In the genomic region with DNA sequence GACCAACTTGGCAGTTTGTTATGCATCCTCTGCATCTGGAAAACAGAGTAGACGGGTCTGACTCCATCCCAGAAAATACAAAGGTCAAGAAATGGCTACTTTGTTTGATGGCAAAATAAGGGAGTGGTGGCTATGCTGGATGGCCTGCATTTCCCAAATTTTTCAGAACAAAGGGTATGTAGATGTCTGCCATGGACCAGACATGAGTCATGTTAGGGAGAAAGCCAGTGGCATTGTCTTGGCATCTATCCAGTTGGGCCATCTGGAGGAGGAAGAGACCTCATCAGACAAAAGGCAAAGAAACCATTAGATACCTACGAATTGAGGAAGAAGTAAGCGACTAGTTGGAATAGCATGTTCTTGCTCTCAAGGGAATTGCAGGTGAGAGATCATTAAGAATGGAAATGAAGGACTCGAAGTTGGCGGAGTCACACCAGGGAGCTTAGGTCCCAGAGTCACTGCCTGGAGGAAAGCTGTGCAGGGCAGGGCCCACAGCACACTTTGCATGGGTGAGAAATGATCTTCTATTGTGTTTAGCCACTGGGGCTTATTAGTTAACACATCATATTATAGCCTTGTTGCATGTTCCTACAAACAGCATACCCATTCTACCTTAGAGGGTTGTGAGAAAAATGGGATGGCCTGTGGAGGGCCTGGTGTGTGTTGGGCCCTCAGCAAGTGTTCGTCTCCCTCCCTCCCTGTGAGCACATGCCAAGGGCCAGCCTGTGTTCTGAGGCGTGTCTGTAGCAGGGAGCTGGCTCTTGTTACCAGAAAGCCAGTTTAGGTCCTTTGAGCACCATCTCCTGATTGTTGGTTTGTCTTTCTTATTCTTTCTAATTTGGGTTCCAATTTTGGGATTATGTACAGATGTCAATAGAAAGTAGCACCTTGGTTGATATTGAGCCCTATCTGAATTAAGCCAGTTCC, we compare ENCODE assay signal across 13 cellular contexts.
DNase-seq lines count a peak whose midpoint lies in the region; ATAC-seq lines count a peak whose summit lies in the region.
"Had no signal": no experiment of that assay in that cellular context is flagged by ENCODE, and none has a peak within 500 bp of the region (broad histone marks: within the 10 kb centered on the region; RNA-seq: fewer than 3 reads in every experiment).

No MANE protein-coding gene starts in this region.

- CTCF ChIA-PET in activated CD4-positive, alpha-beta T cell treated with anti-CD3 and anti-CD28 coated beads for 36 hours (lab: Charles Lee): no interaction called here

- POLR2A ChIA-PET in activated CD4-positive, alpha-beta T cell treated with anti-CD3 and anti-CD28 coated beads for 36 hours (lab: Charles Lee): no interaction called here

- ATAC-seq in activated CD4-positive, alpha-beta T cell treated with anti-CD3 and anti-CD28 coated beads for 36 hours: no peak

- peaks cover 8% of the 10 kb centered on the region for H3K36me3 Mint-ChIP-seq in activated CD4-positive, alpha-beta T cell treated with anti-CD3 and anti-CD28 coated beads for 36 hours (ENCODE audit: low read depth)

- no peak overlapping the region for H3K27ac Mint-ChIP-seq in activated CD4-positive, alpha-beta T cell treated with anti-CD3 and anti-CD28 coated beads for 36 hours
- H3K27ac Mint-ChIP-seq: activated T-cell treated with anti-CD3 and anti-CD28 coated beads, Interleukin-2, amount 50 U/mL, for 24 hours; nephron progenitor cell had no signal

- no peaks in the 10 kb centered on the region for H3K27me3 Mint-ChIP-seq in activated CD4-positive, alpha-beta T cell treated with anti-CD3 and anti-CD28 coated beads for 36 hours
- H3K27me3 Mint-ChIP-seq: activated T-cell treated with anti-CD3 and anti-CD28 coated beads, Interleukin-2, amount 50 U/mL, for 24 hours had no signal

- DNase-seq in NCI-H2029 (lab: John Stamatoyannopoulos, UW) (peak; percentile 67), NCI-H2029 treated with DMSO at 0.1 percent for 48 hours (lab: John Stamatoyannopoulos, UW) (no peak), NCI-H446 treated with DMSO at 0.1 percent for 48 hours (lab: John Stamatoyannopoulos, UW) (peak; percentile 76), epidermal melanocyte (ENCODE audit: insufficient read length, low spot score) (peak; percentile 26), renal cortical epithelial cell (ENCODE audit: low read depth) (peak; percentile 89), NCI-H146 (lab: John Stamatoyannopoulos, UW) (no peak)
- DNase-seq in stimulated activated CD8-positive, alpha-beta memory T cell treated with anti-CD3 and anti-CD28 coated beads, Interleukin-4, amount 100 ng/mL, for 48 hours: no peak
- no peak for DNase-seq in activated CD4-positive, alpha-beta T cell treated with anti-CD3 and anti-CD28 coated beads for 36 hours
- DNase-seq: activated T-cell treated with anti-CD3 and anti-CD28 coated beads, Interleukin-2, amount 50 U/mL, for 24 hours; NCI-H2081; nephron progenitor cell; stimulated activated CD4-positive, alpha-beta T cell treated with anti-CD3 and anti-CD28 coated beads, Interleukin-4, amount 100 ng/mL, for 1 hour; T-helper 2 cell had no signal

- H3K4me3 Mint-ChIP-seq in activated CD4-positive, alpha-beta T cell treated with anti-CD3 and anti-CD28 coated beads for 36 hours: no peak overlapping the region
- H3K4me3 Mint-ChIP-seq: activated T-cell treated with anti-CD3 and anti-CD28 coated beads, Interleukin-2, amount 50 U/mL, for 24 hours; nephron progenitor cell had no signal

- no peaks in the 10 kb centered on the region for H3K4me1 Mint-ChIP-seq in activated CD4-positive, alpha-beta T cell treated with anti-CD3 and anti-CD28 coated beads for 36 hours
- H3K4me1 Mint-ChIP-seq: nephron progenitor cell had no signal

- intact Hi-C loops in activated CD4-positive, alpha-beta T cell treated with anti-CD3 and anti-CD28 coated beads for 36 hours (cut with DNase I, micrococcal nuclease): loop anchor here in 1 of 2 experiments (10.0 kb wide), 1 partner anchor 775 kb away; no protein-coding TSS in a partner anchor

- H3K9me3 Mint-ChIP-seq in activated CD4-positive, alpha-beta T cell treated with anti-CD3 and anti-CD28 coated beads for 36 hours (ENCODE audit: low read depth): peaks cover 4% of the 10 kb centered on the region

Comparison
In these comparisons a context has a peak if more than half of its experiments do, and no peak if none do; other contexts are left out.
1. DNase-seq: peak in NCI-H2029 (single experiment), NCI-H446 treated with DMSO at 0.1 percent for 48 hours (single experiment), epidermal melanocyte (single experiment) and renal cortical epithelial cell (single experiment); none in NCI-H2029 treated with DMSO at 0.1 percent for 48 hours (single experiment), NCI-H146 (single experiment), stimulated activated CD8-positive, alpha-beta memory T cell treated with anti-CD3 and anti-CD28 coated beads, Interleukin-4, amount 100 ng/mL, for 48 hours (single experiment) and activated CD4-positive, alpha-beta T cell treated with anti-CD3 and anti-CD28 coated beads for 36 hours (single experiment).